ENCODE assay signal across 12 cellular contexts in the genomic region with DNA sequence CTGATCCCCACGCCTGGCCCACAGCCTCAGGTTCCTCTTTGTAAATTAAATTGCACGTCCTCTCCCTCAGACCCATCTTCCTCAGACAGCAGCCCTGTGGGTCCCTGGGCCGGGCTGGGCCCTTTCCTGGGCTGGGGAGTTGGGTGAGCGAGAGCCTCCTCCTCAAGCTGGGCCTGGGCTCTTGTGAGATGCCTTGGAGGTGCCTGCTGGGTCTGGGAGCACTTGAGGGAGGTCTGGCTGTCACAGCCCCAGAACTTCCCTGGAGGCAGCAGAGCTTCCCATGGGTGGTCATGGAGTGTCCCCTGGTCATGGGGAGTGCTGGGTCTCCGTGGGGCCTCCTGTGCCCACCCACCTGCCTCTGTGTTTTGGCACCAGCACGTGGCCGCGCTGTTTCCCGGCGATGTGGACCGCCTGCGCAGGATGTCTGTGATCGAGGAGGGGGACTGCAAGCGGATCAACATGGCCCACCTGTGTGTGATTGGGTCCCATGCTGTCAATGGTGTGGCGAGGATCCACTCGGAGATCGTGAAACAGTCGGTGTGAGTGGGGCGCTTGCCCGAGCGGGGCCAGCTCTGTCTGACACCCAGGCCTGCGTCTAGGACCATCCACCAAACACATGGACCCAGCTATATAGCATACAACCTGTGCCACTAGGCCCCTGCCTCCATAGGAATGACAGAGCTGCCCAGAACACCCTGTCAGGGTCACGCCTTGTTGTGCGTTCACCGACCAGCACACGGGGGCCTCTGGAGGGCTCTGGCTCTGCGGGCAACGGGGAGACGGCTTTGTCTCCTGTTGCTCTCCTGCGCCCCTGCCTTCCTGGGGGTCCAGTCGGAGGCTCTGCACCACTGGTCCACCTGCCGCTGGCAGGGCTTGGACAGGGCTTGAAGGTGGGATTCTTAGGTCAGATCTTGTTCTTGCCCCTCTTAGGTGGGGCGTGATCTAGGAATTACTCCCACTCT. TPM values are rescaled to one million over a fixed set of nuclear protein-coding genes. Genes with fewer than 3 reads are reported as not detected.
DNase-seq lines count a peak whose midpoint lies in the region; ATAC-seq and TF ChIP-seq lines count a peak whose summit lies in the region.
"Had no signal": no experiment of that assay in that cellular context is flagged by ENCODE, and none has a peak within 500 bp of the region (broad histone marks: within the 10 kb centered on the region; RNA-seq: fewer than 3 reads in every experiment).

No MANE protein-coding gene starts in this region.

- H3K9me3 ChIP-seq in BLaER1 treated with 17β-estradiol and CSF1 and Interleukin-3, amounts not matched to agents 10 nM and 100 nM (replicated peaks in 1 of 11): no peaks in the 10 kb centered on the region
- no peaks in the 10 kb centered on the region for H3K9me3 ChIP-seq in OCI-LY3 (ENCODE audit: insufficient read depth, low read length)
- H3K9me3 ChIP-seq in prostate gland: no peaks in the 10 kb centered on the region

- TF ChIP-seq POLR2A in prostate gland (IDR thresholded peaks at IDR 0.05): no peak

- peak overlapping the region in 5 of 11 experiments; percentile 3 to 73 (median 54); a peak in 10 of 22 replicates for H3K27ac ChIP-seq in BLaER1 treated with 17β-estradiol and CSF1 and Interleukin-3, amounts not matched to agents 10 nM and 100 nM
- H3K27ac ChIP-seq in OCI-LY3 (ENCODE audit: low read length) (no peak overlapping the region), prostate gland (peak overlapping the region; percentile 73 to 80)

- ATAC-seq in left cardiac atrium: no peak
- ATAC-seq in GM18868 (IDR thresholded peaks at IDR 0.05; ENCODE audit: unreplicated experiment): no peak
- no peak for ATAC-seq in HG03135 (IDR thresholded peaks at IDR 0.05; ENCODE audit: unreplicated experiment)

- no peak overlapping the region for H2AFZ ChIP-seq in OCI-LY3 (ENCODE audit: low read depth, low read length)

- intact Hi-C loops in left cardiac atrium (cut with DNase I): no loop called here
- intact Hi-C loops in prostate gland (cut with DNase I): no loop called here

- DNase-seq in left cardiac atrium (peak; percentile 10), prostate gland (ENCODE audit: low spot score) (no peak), SHP77 treated with DMSO at 0.1 percent for 48 hours (lab: John Stamatoyannopoulos, UW) (no peak)
- DNase-seq in NK-92 treated with Interleukin-12 subunit alpha and Interleukin-12 subunit beta, amount 100 ng/mL, for 24 hours (lab: John Stamatoyannopoulos, UW): no peak
- DNase-seq: activated CD4-positive, alpha-beta memory T cell treated with anti-CD3 and anti-CD28 coated beads for 36 hours; H7; mesenchymal stem cell; NCI-H226 had no signal

- 86% methylated on average over 33 of the region's 33 CpGs for WGBS in prostate gland

- no peak for TF ChIP-seq CTCF in OCI-LY3 (IDR thresholded peaks at IDR 0.05; ENCODE audit: low read depth, low read length)
- TF ChIP-seq CTCF in prostate gland (IDR thresholded peaks at IDR 0.05): no peak

- peaks cover 65 to 100% (median 85%) of the 10 kb centered on the region in 11 experiments for H3K36me3 ChIP-seq in BLaER1 treated with 17β-estradiol and CSF1 and Interleukin-3, amounts not matched to agents 10 nM and 100 nM
- peaks cover 29% of the 10 kb centered on the region for H3K36me3 ChIP-seq in OCI-LY3 (replicated peaks; ENCODE audit: low read depth, low read length)
- H3K36me3 ChIP-seq in prostate gland: peaks cover 12 to 26% of the 10 kb centered on the region in 2 donors

- no peaks in the 10 kb centered on the region for H3K79me2 ChIP-seq in OCI-LY3 (ENCODE audit: low read length)

- peak overlapping the region in 1 of 10 experiments; percentile 36; a peak in 1 of 20 replicates for H3K4me3 ChIP-seq in BLaER1 treated with 17β-estradiol and CSF1 and Interleukin-3, amounts not matched to agents 10 nM and 100 nM
- H3K4me3 ChIP-seq in OCI-LY3 (ENCODE audit: low read length) (0 out of 2 replicates have a peak overlapping the region, but pooled peaks have one; percentile 4), prostate gland (no peak overlapping the region)

- peaks cover 30 to 63% (median 44%) of the 10 kb centered on the region in 10 experiments for H3K4me1 ChIP-seq in BLaER1 treated with 17β-estradiol and CSF1 and Interleukin-3, amounts not matched to agents 10 nM and 100 nM
- peaks cover 27% of the 10 kb centered on the region for H3K4me1 ChIP-seq in OCI-LY3 (ENCODE audit: low read length)
- H3K4me1 ChIP-seq in prostate gland (replicated peaks): peaks cover 17% of the 10 kb centered on the region

- H4K20me1 ChIP-seq in BLaER1 treated with 17β-estradiol and CSF1 and Interleukin-3, amounts not matched to agents 10 nM and 100 nM: peaks cover 3 to 98% (median 86%) of the 10 kb centered on the region in 11 experiments; a peak in 20 of 22 replicates
- peaks cover 24% of the 10 kb centered on the region for H4K20me1 ChIP-seq in OCI-LY3 (ENCODE audit: insufficient read depth, low read length)

- H3K4me2 ChIP-seq in BLaER1 treated with 17β-estradiol and CSF1 and Interleukin-3, amounts not matched to agents 10 nM and 100 nM: peak overlapping the region; percentile 68 to 90 (median 87)
- H3K4me2 ChIP-seq in OCI-LY3 (ENCODE audit: low read length): peak overlapping the region; percentile 44

- H3K27me3 ChIP-seq in BLaER1 treated with 17β-estradiol and CSF1 and Interleukin-3, amounts not matched to agents 10 nM and 100 nM: 0 out of 22 replicates have a peak, but pooled peaks cover 0 to 5% (median 0%) of the 10 kb centered on the region in 11 experiments
- H3K27me3 ChIP-seq in OCI-LY3 (ENCODE audit: low read depth, low read length): no peaks in the 10 kb centered on the region
- no peaks in the 10 kb centered on the region for H3K27me3 ChIP-seq in prostate gland (replicated peaks; ENCODE audit: insufficient read depth)

- peak overlapping the region in 7 of 11 experiments; percentile 11 to 48 (median 21); a peak in 8 of 22 replicates for H3K9ac ChIP-seq in BLaER1 treated with 17β-estradiol and CSF1 and Interleukin-3, amounts not matched to agents 10 nM and 100 nM
- H3K9ac ChIP-seq in OCI-LY3 (ENCODE audit: low read length): no peak overlapping the region

RNA-seq across cellular contexts. Expression of a gene that starts 33.0 kb away (rescaled TPM):
- total RNA-seq in left cardiac atrium (100 to 1,000 TPM; 103 to 152 TPM), prostate gland (100 to 1,000 TPM; 231 to 261 TPM)
